21 cellular contexts compared by ENCODE assay signal in genomic region chr5:67020231-67020630, GRCh38.
"Had no signal": no experiment of that assay in that cellular context is flagged by ENCODE, and none has a peak within 500 bp of the region (broad histone marks: within the 10 kb centered on the region; RNA-seq: fewer than 3 reads in every experiment).

No MANE protein-coding gene starts in this region.

- H2AFZ ChIP-seq: neural progenitor cell had no signal

- H3K4me3 ChIP-seq: lower lobe of right lung, neural progenitor cell, sigmoid colon, thyroid gland had no signal

- H3K9ac ChIP-seq: neural progenitor cell had no signal

- DNase-seq: activated B cell treated with CpG ODN at 0.5 μM for 24 hours; activated CD4-positive, alpha-beta T cell treated with anti-CD3 and anti-CD28 coated beads, Interleukin-2, amount 10 ng/mL, durations not matched to agents 24 days and 14 days; activated CD8-positive, alpha-beta memory T cell treated with anti-CD3 and anti-CD28 coated beads, Interleukin-2, amount 50 U/mL, for 4 hours; activated CD8-positive, alpha-beta T cell treated with anti-CD3 and anti-CD28 coated beads, Interleukin-2, amount 10 ng/mL, durations not matched to agents 7 days and 5 days; activated naive CD8-positive, alpha-beta T cell treated with anti-CD3 and anti-CD28 coated beads for 36 hours; activated T-cell treated with anti-CD3 and anti-CD28 coated beads, Interleukin-2, amount 50 U/mL, for 72 hours; dermis blood vessel endothelial cell; effector memory CD8-positive, alpha-beta T cell; erythroblast; foreskin fibroblast; head of caudate nucleus; left cardiac atrium; lower lobe of right lung; naive B cell; sigmoid colon; stimulated activated CD4-positive, alpha-beta T cell treated with anti-CD3 and anti-CD28 coated beads, Interleukin-12 subunit alpha, Interleukin-12 subunit beta, amount 100 ng/mL, for 4 hours; SW 1271; thyroid gland had no signal

- H3K27me3 ChIP-seq: neural progenitor cell, sigmoid colon, thyroid gland had no signal

- H3K27ac ChIP-seq: lower lobe of right lung, neural progenitor cell, thyroid gland had no signal

- FAIRE-seq: TTC549, urothelium cell line had no signal

- H3K36me3 ChIP-seq: lower lobe of right lung, neural progenitor cell, sigmoid colon, thyroid gland had no signal

- H3K9me3 ChIP-seq: lower lobe of right lung, sigmoid colon, thyroid gland had no signal
